Comparison of ENCODE assay signal across 14 cellular contexts in the genomic region with DNA sequence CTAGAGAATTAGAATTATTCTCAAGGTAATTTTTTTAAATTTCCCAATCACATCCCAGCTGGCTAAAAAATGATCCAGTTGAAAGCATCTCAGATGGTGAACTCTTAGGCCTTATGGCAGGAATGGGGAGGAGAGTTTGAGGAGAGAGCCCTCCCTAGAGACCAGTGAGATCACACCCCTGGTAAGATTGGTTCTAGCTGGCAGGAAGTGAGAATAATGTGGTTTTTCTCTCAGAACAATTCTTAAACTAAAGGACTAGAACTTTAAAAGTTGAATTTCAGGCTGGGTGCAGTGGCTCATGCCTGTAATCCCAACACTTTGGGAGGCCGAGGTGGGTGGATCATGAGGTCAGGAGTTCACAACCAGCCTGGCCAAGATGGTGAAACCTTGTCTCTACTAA.
DNase-seq lines count a peak whose midpoint lies in the region; ATAC-seq, FAIRE-seq and TF ChIP-seq lines count a peak whose summit lies in the region.
"Had no signal": no experiment of that assay in that cellular context is flagged by ENCODE, and none has a peak within 500 bp of the region (broad histone marks: within the 10 kb centered on the region; RNA-seq: fewer than 3 reads in every experiment).

No MANE protein-coding gene starts in this region.

- peak; percentile 70 for ATAC-seq in activated naive CD8-positive, alpha-beta T cell treated with anti-CD3 and anti-CD28 coated beads, Interleukin-2, amount 10 ng/mL, durations not matched to agents 7 days and 5 days (ENCODE audit: low read depth)
- peak; percentile 66 for ATAC-seq in HG02588 (IDR thresholded peaks at IDR 0.05; ENCODE audit: unreplicated experiment)
- ATAC-seq in HG03432 (IDR thresholded peaks at IDR 0.05; ENCODE audit: unreplicated experiment): peak; percentile 99

- TF ChIP-seq CTCF in adrenal gland (IDR thresholded peaks at IDR 0.05): no peak

- H3K4me3 ChIP-seq in adrenal gland: no peak overlapping the region
- H3K4me3 ChIP-seq: left ventricle myocardium inferior had no signal

- H3K9me3 Mint-ChIP-seq in activated naive CD8-positive, alpha-beta T cell treated with anti-CD3 and anti-CD28 coated beads, Interleukin-2, amount 10 ng/mL, durations not matched to agents 7 days and 5 days: no peaks in the 10 kb centered on the region
- peaks cover 1% of the 10 kb centered on the region for H3K9me3 Mint-ChIP-seq in activated naive CD8-positive, alpha-beta T cell treated with anti-CD3 and anti-CD28 coated beads for 36 hours

- H3K36me3 Mint-ChIP-seq in activated naive CD8-positive, alpha-beta T cell treated with anti-CD3 and anti-CD28 coated beads, Interleukin-2, amount 10 ng/mL, durations not matched to agents 7 days and 5 days: no peaks in the 10 kb centered on the region
- no peaks in the 10 kb centered on the region for H3K36me3 Mint-ChIP-seq in activated naive CD8-positive, alpha-beta T cell treated with anti-CD3 and anti-CD28 coated beads for 36 hours

- no peak for FAIRE-seq in H54 (lab: Jason Lieb, UNC)
- FAIRE-seq: A204.1, astrocyte had no signal

- DNase-seq in activated naive CD8-positive, alpha-beta T cell treated with anti-CD3 and anti-CD28 coated beads, Interleukin-2, amount 10 ng/mL, durations not matched to agents 7 days and 5 days: no peak
- no peak for DNase-seq in activated naive CD8-positive, alpha-beta T cell treated with anti-CD3 and anti-CD28 coated beads for 36 hours
- DNase-seq in adrenal gland: no peak
- DNase-seq in NK-92 treated with Interleukin-12 subunit alpha and Interleukin-12 subunit beta, amount 100 ng/mL, for 24 hours (lab: John Stamatoyannopoulos, UW): no peak
- no peak for DNase-seq in H54 (ENCODE audit: insufficient read length, low spot score)
- no peak for DNase-seq in cerebellar cortex (ENCODE audit: low spot score)
- DNase-seq: activated B cell treated with CpG ODN at 0.5 μM for 24 hours; effector CD8-positive, alpha-beta T cell; left ventricle myocardium inferior; trophoblast cell had no signal

- no peaks in the 10 kb centered on the region for H3K36me3 ChIP-seq in adrenal gland (replicated peaks in 1 of 2)
- H3K36me3 ChIP-seq: left ventricle myocardium inferior had no signal

- peaks cover 26% of the 10 kb centered on the region for H3K27me3 Mint-ChIP-seq in activated naive CD8-positive, alpha-beta T cell treated with anti-CD3 and anti-CD28 coated beads, Interleukin-2, amount 10 ng/mL, durations not matched to agents 7 days and 5 days
- H3K27me3 Mint-ChIP-seq in activated naive CD8-positive, alpha-beta T cell treated with anti-CD3 and anti-CD28 coated beads for 36 hours: peaks cover 3% of the 10 kb centered on the region

- peaks cover 4% of the 10 kb centered on the region for H3K4me1 Mint-ChIP-seq in activated naive CD8-positive, alpha-beta T cell treated with anti-CD3 and anti-CD28 coated beads, Interleukin-2, amount 10 ng/mL, durations not matched to agents 7 days and 5 days
- peaks cover 4% of the 10 kb centered on the region for H3K4me1 Mint-ChIP-seq in activated naive CD8-positive, alpha-beta T cell treated with anti-CD3 and anti-CD28 coated beads for 36 hours
- H3K4me1 Mint-ChIP-seq: activated B cell treated with CpG ODN at 0.5 μM for 24 hours had no signal

- no peaks in the 10 kb centered on the region for H3K27me3 ChIP-seq in adrenal gland

- POLR2A ChIA-PET in activated naive CD8-positive, alpha-beta T cell treated with anti-CD3 and anti-CD28 coated beads, Interleukin-2, amount 10 ng/mL, durations not matched to agents 7 days and 5 days (lab: Charles Lee): no interaction called here

- WGBS in adrenal gland, 4 donors: 75 to 93% (median 85%) methylated on average over 1 of the region's 1 CpG

- H3K4me3 Mint-ChIP-seq in activated naive CD8-positive, alpha-beta T cell treated with anti-CD3 and anti-CD28 coated beads, Interleukin-2, amount 10 ng/mL, durations not matched to agents 7 days and 5 days: no peak overlapping the region
- H3K4me3 Mint-ChIP-seq in activated naive CD8-positive, alpha-beta T cell treated with anti-CD3 and anti-CD28 coated beads for 36 hours: no peak overlapping the region
- H3K4me3 Mint-ChIP-seq: activated B cell treated with CpG ODN at 0.5 μM for 24 hours had no signal

- no peaks in the 10 kb centered on the region for H3K4me1 ChIP-seq in adrenal gland (replicated peaks in 1 of 2)
- H3K4me1 ChIP-seq: left ventricle myocardium inferior had no signal

- TF ChIP-seq POLR2A in adrenal gland (IDR thresholded peaks at IDR 0.05) (no peak), H54 (IDR thresholded peaks at IDR 0.05; ENCODE audit: low read depth, low read length) (no peak)

- H3K27ac Mint-ChIP-seq in activated naive CD8-positive, alpha-beta T cell treated with anti-CD3 and anti-CD28 coated beads, Interleukin-2, amount 10 ng/mL, durations not matched to agents 7 days and 5 days: no peak overlapping the region
- H3K27ac Mint-ChIP-seq in activated naive CD8-positive, alpha-beta T cell treated with anti-CD3 and anti-CD28 coated beads for 36 hours: no peak overlapping the region
- H3K27ac Mint-ChIP-seq: activated B cell treated with CpG ODN at 0.5 μM for 24 hours had no signal

- intact Hi-C loops in adrenal gland (cut with DNase I): no loop called here

- H3K27ac ChIP-seq in adrenal gland: no peak overlapping the region
- H3K27ac ChIP-seq: left ventricle myocardium inferior had no signal

- no peaks in the 10 kb centered on the region for H3K9me3 ChIP-seq in adrenal gland (replicated peaks in 1 of 3)
